In genomic region chr7:7254908-7255307, GRCh38 we compare ENCODE assay signal across 1 cellular context.
TF ChIP-seq lines count a peak whose summit lies in the region.

No MANE protein-coding gene starts in this region.

TF ChIP-seq in HepG2, 621 proteins besides CTCF, POLR2A, EP300 and RAD21 (continued from another document):
- TF ChIP-seq TFE3 (CRISPR knock-in tag; IDR thresholded peaks at IDR 0.05) (no peak), SYNCRIP (IDR thresholded peaks at IDR 0.05; ENCODE audit: insufficient read depth, low read depth, low read length) (no peak), ZNF260 (CRISPR knock-in tag; IDR thresholded peaks at IDR 0.05; ENCODE audit: borderline replicate concordance, low read depth) (no peak), ZNF3 (CRISPR knock-in tag; IDR thresholded peaks at IDR 0.05) (0 out of 2 replicates have a peak, but pooled peaks have one; percentile 49), STAG1 (CRISPR knock-in tag; IDR thresholded peaks at IDR 0.05) (no peak), TFDP1 (CRISPR knock-in tag; IDR thresholded peaks at IDR 0.05; ENCODE audit: borderline replicate concordance) (no peak), CC2D1A (CRISPR knock-in tag; IDR thresholded peaks at IDR 0.05) (no peak), TBP (CRISPR knock-in tag; IDR thresholded peaks at IDR 0.05) (no peak), ZNF329 (CRISPR knock-in tag; IDR thresholded peaks at IDR 0.05; ENCODE audit: low read depth) (no peak), RBM22 (optimal IDR thresholded peaks at IDR 0.05; ENCODE audit: low read length) (peak; percentile 89)
